In genomic region chr13:40179421-40179820, GRCh38 we compare ENCODE assay signal across 20 cellular contexts.
"Had no signal": no experiment of that assay in that cellular context is flagged by ENCODE, and none has a peak within 500 bp of the region (broad histone marks: within the 10 kb centered on the region; RNA-seq: fewer than 3 reads in every experiment).

No MANE protein-coding gene starts in this region.

- H3K36me3 Mint-ChIP-seq: brain, memory B cell, neural progenitor cell had no signal

- H3K9me3 Mint-ChIP-seq: activated naive CD4-positive, alpha-beta T cell treated with anti-CD3 and anti-CD28 coated beads for 36 hours; dendritic cell treated with granulocyte-macrophage colony-stimulating factor and Interleukin-4, amounts not matched to agents 40 ng/mL and 50 ng/mL, for 4 days; memory B cell; neural progenitor cell had no signal

- H3K27me3 Mint-ChIP-seq: memory B cell had no signal

- H3K4me3 ChIP-seq: mucosa of descending colon, neural progenitor cell, testis had no signal

- H3K4me1 ChIP-seq: neural progenitor cell, testis had no signal

- H3K27ac Mint-ChIP-seq: activated naive CD4-positive, alpha-beta T cell treated with anti-CD3 and anti-CD28 coated beads for 36 hours; dendritic cell treated with granulocyte-macrophage colony-stimulating factor and Interleukin-4, amounts not matched to agents 40 ng/mL and 50 ng/mL, for 4 days; memory B cell; neural progenitor cell had no signal

- H3K9me3 ChIP-seq: mucosa of descending colon, testis had no signal

- H3K4me3 Mint-ChIP-seq: activated naive CD4-positive, alpha-beta T cell treated with anti-CD3 and anti-CD28 coated beads for 36 hours; brain; dendritic cell treated with granulocyte-macrophage colony-stimulating factor and Interleukin-4, amounts not matched to agents 40 ng/mL and 50 ng/mL, for 4 days; memory B cell; neural progenitor cell had no signal

- H3K36me3 ChIP-seq: neural progenitor cell, WERI-Rb-1 had no signal

- DNase-seq: activated CD4-positive, CD25-positive, alpha-beta regulatory T cell treated with anti-CD3 and anti-CD28 coated beads, Interleukin-2, amount 50 U/mL, for 72 hours; activated effector memory CD4-positive, alpha-beta T cell treated with Interleukin-2 at 50 U/mL for 16 hours; activated naive CD4-positive, alpha-beta T cell treated with anti-CD3 and anti-CD28 coated beads for 36 hours; activated T-cell treated with anti-CD3 and anti-CD28 coated beads, Interleukin-2, amount 50 U/mL, for 48 hours; anterior cingulate cortex; caudate nucleus; effector CD4-positive, alpha-beta T cell; left ventricle myocardium superior; mucosa of descending colon; retina; stimulated activated CD4-positive, alpha-beta T cell treated with anti-CD3 and anti-CD28 coated beads, Interleukin-2, amount 100 ng/mL, for 48 hours; stimulated activated CD8-positive, alpha-beta memory T cell treated with anti-CD3 and anti-CD28 coated beads, Interleukin-4, amount 100 ng/mL, for 48 hours; stimulated activated naive CD4-positive, alpha-beta T cell; testis; trophoblast cell; WERI-Rb-1 had no signal

- H3K27me3 ChIP-seq: neural progenitor cell, testis had no signal
